Comparison of ENCODE assay signal across 17 cellular contexts in genomic region chr18:8301427-8302172, GRCh38.
A peak's percentile ranks its signal among the peaks of the same experiment; 100 is the strongest.
DNase-seq lines count a peak whose midpoint lies in the region; ATAC-seq and TF ChIP-seq lines count a peak whose summit lies in the region.
"Had no signal": no experiment of that assay in that cellular context is flagged by ENCODE, and none has a peak within 500 bp of the region (broad histone marks: within the 10 kb centered on the region; RNA-seq: fewer than 3 reads in every experiment).

No MANE protein-coding gene starts in this region.

- WGBS in stomach, 5 donors: 68 to 79% (median 71%) methylated on average over 10 of the region's 10 CpGs
- 67 to 80% methylated on average over 2 to 10 of the region's 10 CpGs for WGBS in transverse colon (ENCODE audit: low coverage in 1 of 2), 2 donors

- no peaks in the 10 kb centered on the region for H3K4me1 Mint-ChIP-seq in progenitor cell of endocrine pancreas (ENCODE audit: low read depth)
- H3K4me1 Mint-ChIP-seq: naive B cell had no signal

- no peak for TF ChIP-seq CTCF in astrocyte of the cerebellum (IDR thresholded peaks at IDR 0.05; ENCODE audit: low read depth, low read length, missing control alignments)
- TF ChIP-seq CTCF in stomach (IDR thresholded peaks at IDR 0.05): no peak
- TF ChIP-seq CTCF in transverse colon (IDR thresholded peaks at IDR 0.05): no peak
- TF ChIP-seq CTCF in progenitor cell of endocrine pancreas (IDR thresholded peaks at IDR 0.05; ENCODE audit: unreplicated experiment): no peak

- H3K36me3 ChIP-seq in stomach (peaks cover 0 to 10% (median 9%) of the 10 kb centered on the region in 4 donors), transverse colon (no peaks in the 10 kb centered on the region)
- H3K36me3 ChIP-seq: brain microvascular endothelial cell had no signal

- in situ Hi-C loops in astrocyte of the cerebellum (cut with HindIII; ENCODE audit: low sequenced_read_pairs): no loop called here
- in situ Hi-C loops in transverse colon (cut with MboI; ENCODE audit: low pct_ligation_motif_present in 1 of 4, low pct_unique_long_range_greater_than_20kb in 1 of 4, low sequenced_read_pairs in 3 of 4): no loop called here

- no peaks in the 10 kb centered on the region for H3K9me3 ChIP-seq in stomach
- H3K9me3 ChIP-seq in transverse colon: no peaks in the 10 kb centered on the region

- no peaks in the 10 kb centered on the region for H3K9me3 Mint-ChIP-seq in progenitor cell of endocrine pancreas (ENCODE audit: low read depth)
- H3K9me3 Mint-ChIP-seq: activated naive CD4-positive, alpha-beta T cell treated with anti-CD3 and anti-CD28 coated beads for 36 hours; T-helper 1 cell treated with Interleukin-12 subunit alpha and Interleukin-12 subunit beta and Interleukin-4 antibody, amounts not matched to agents 30 μg/mL and 1 μg/mL, for 36 hours had no signal

- no peak for TF ChIP-seq POLR2A in stomach (IDR thresholded peaks at IDR 0.05)
- TF ChIP-seq POLR2A in transverse colon (IDR thresholded peaks at IDR 0.05): no peak

- no peak overlapping the region for H3K27ac ChIP-seq in stomach
- no peak overlapping the region for H3K27ac ChIP-seq in transverse colon
- H3K27ac ChIP-seq: brain microvascular endothelial cell, HL-60, RWPE1 had no signal

- no peak overlapping the region for H3K4me3 ChIP-seq in astrocyte of the cerebellum (ENCODE audit: low read depth, low read length)
- no peak overlapping the region for H3K4me3 ChIP-seq in stomach
- no peak overlapping the region for H3K4me3 ChIP-seq in transverse colon

- peak; percentile 32 for DNase-seq in NCI-H2171 treated with DMSO at 0.1 percent for 48 hours (lab: John Stamatoyannopoulos, UW)
- no peak for DNase-seq in NCI-H2171 (lab: John Stamatoyannopoulos, UW)
- peak; percentile 62 for DNase-seq in NCI-H2107 treated with DMSO at 0.1 percent for 48 hours (lab: John Stamatoyannopoulos, UW; ENCODE audit: unreplicated experiment)
- DNase-seq in astrocyte of the cerebellum (ENCODE audit: low read depth): peak; percentile 26
- DNase-seq in stomach: peak; percentile 60
- no peak for DNase-seq in transverse colon
- no peak for DNase-seq in progenitor cell of endocrine pancreas (ENCODE audit: low spot score, unreplicated experiment)
- DNase-seq: activated CD4-positive, CD25-positive, alpha-beta regulatory T cell treated with anti-CD3 and anti-CD28 coated beads, Interleukin-2, amount 50 U/mL, for 72 hours; activated CD8-positive, alpha-beta memory T cell treated with anti-CD3 and anti-CD28 coated beads, Interleukin-2, amount 50 U/mL, for 48 hours; activated naive CD4-positive, alpha-beta T cell treated with anti-CD3 and anti-CD28 coated beads for 36 hours; brain microvascular endothelial cell; Kasumi-1; naive B cell had no signal

- H3K36me3 Mint-ChIP-seq in progenitor cell of endocrine pancreas (ENCODE audit: insufficient read depth): no peaks in the 10 kb centered on the region
- H3K36me3 Mint-ChIP-seq: naive B cell had no signal

- H3K27me3 ChIP-seq in stomach (no peaks in the 10 kb centered on the region), transverse colon (no peaks in the 10 kb centered on the region)
- H3K27me3 ChIP-seq: brain microvascular endothelial cell had no signal

- ATAC-seq in HG02571 (IDR thresholded peaks at IDR 0.05; ENCODE audit: unreplicated experiment): no peak

- no peak overlapping the region for H3K4me3 Mint-ChIP-seq in progenitor cell of endocrine pancreas (ENCODE audit: low read depth)
- H3K4me3 Mint-ChIP-seq: activated naive CD4-positive, alpha-beta T cell treated with anti-CD3 and anti-CD28 coated beads for 36 hours; naive B cell; T-helper 1 cell treated with Interleukin-12 subunit alpha and Interleukin-12 subunit beta and Interleukin-4 antibody, amounts not matched to agents 30 μg/mL and 1 μg/mL, for 36 hours had no signal

- no peak for TF ChIP-seq EP300 in stomach (IDR thresholded peaks at IDR 0.05)
- TF ChIP-seq EP300 in transverse colon (IDR thresholded peaks at IDR 0.05; ENCODE audit: low read depth): no peak

- H3K27me3 Mint-ChIP-seq in progenitor cell of endocrine pancreas: no peaks in the 10 kb centered on the region
- H3K27me3 Mint-ChIP-seq: naive B cell had no signal

- H3K4me1 ChIP-seq in stomach: peaks cover 6 to 20% (median 12%) of the 10 kb centered on the region in 4 donors
- H3K4me1 ChIP-seq in transverse colon: no peaks in the 10 kb centered on the region

- intact Hi-C loops in stomach (cut with DNase I; ENCODE audit: low total_unique reads): no loop called here
- intact Hi-C loops in transverse colon (cut with DNase I; ENCODE audit: low total_unique reads): no loop called here

- no peak overlapping the region for H3K27ac Mint-ChIP-seq in progenitor cell of endocrine pancreas
- H3K27ac Mint-ChIP-seq: activated naive CD4-positive, alpha-beta T cell treated with anti-CD3 and anti-CD28 coated beads for 36 hours; naive B cell; T-helper 1 cell treated with Interleukin-12 subunit alpha and Interleukin-12 subunit beta and Interleukin-4 antibody, amounts not matched to agents 30 μg/mL and 1 μg/mL, for 36 hours had no signal

Comparison
In these comparisons a context has a peak if more than half of its experiments do, and no peak if none do; other contexts are left out.
1. DNase-seq: peak in NCI-H2171 treated with DMSO at 0.1 percent for 48 hours (single experiment), NCI-H2107 treated with DMSO at 0.1 percent for 48 hours (single experiment), astrocyte of the cerebellum (single experiment) and stomach (single experiment); none in NCI-H2171 (single experiment), transverse colon (single experiment) and progenitor cell of endocrine pancreas (single experiment).